21 cellular contexts compared by ENCODE assay signal in genomic region chr6:12294851-12295536, GRCh38. TPM values are rescaled to one million over a fixed set of nuclear protein-coding genes. Genes with fewer than 3 reads are reported as not detected.
DNase-seq lines count a peak whose midpoint lies in the region; ATAC-seq and TF ChIP-seq lines count a peak whose summit lies in the region.
"Had no signal": no experiment of that assay in that cellular context is flagged by ENCODE, and none has a peak within 500 bp of the region (broad histone marks: within the 10 kb centered on the region; RNA-seq: fewer than 3 reads in every experiment).

No MANE protein-coding gene starts in this region.

- ATAC-seq in upper lobe of left lung (ENCODE audit: low FRiP score in 2 of 2), result no peak
- ATAC-seq in naive thymus-derived CD4-positive, alpha-beta T cell, result no peak
- ATAC-seq: activated CD4-positive, alpha-beta T cell treated with anti-CD3 and anti-CD28 coated beads for 36 hours; natural killer cell treated with Interleukin-12 subunit alpha and Interleukin-12 subunit beta and Interleukin-15 and Interleukin-18, amount 100 ng/mL, for 72 hours had no signal

- H3K4me1 ChIP-seq in mucosa of rectum (ENCODE audit: control insufficient read depth in 2 of 2, insufficient read depth in 2 of 2, low read length in 2 of 2) (peaks cover 11 to 13% of the 10 kb centered on the region in 2 donors), upper lobe of left lung (peaks cover 5 to 19% (median 7%) of the 10 kb centered on the region in 4 donors)
- no peaks in the 10 kb centered on the region for H3K4me1 ChIP-seq in naive thymus-derived CD4-positive, alpha-beta T cell (ENCODE audit: control insufficient read depth in 2 of 2, insufficient read depth in 2 of 2, low read length in 2 of 2)
- H3K4me1 ChIP-seq: parathyroid adenoma had no signal

- H3K9me3 ChIP-seq in mucosa of rectum (ENCODE audit: control insufficient read depth in 2 of 2, low read length in 2 of 2), result no peaks in the 10 kb centered on the region
- H3K9me3 ChIP-seq in upper lobe of left lung, result no peaks in the 10 kb centered on the region
- no peaks in the 10 kb centered on the region for H3K9me3 ChIP-seq in naive thymus-derived CD4-positive, alpha-beta T cell (ENCODE audit: control insufficient read depth in 2 of 3, low read length in 3 of 3)
- H3K9me3 ChIP-seq: BLaER1, sigmoid colon had no signal

- 65 to 85% methylated on average over 3 of the region's 3 CpGs for WGBS in upper lobe of left lung, 2 donors

- peaks cover 41% of the 10 kb centered on the region for H3K36me3 Mint-ChIP-seq in HFFc6 (ENCODE audit: low read depth)
- H3K36me3 Mint-ChIP-seq in activated CD4-positive, alpha-beta T cell treated with anti-CD3 and anti-CD28 coated beads, Interleukin-2, amount 10 ng/mL, durations not matched to agents 24 days and 14 days (ENCODE audit: low read depth), result no peaks in the 10 kb centered on the region
- peaks cover 0 to 13% (median 4%) of the 10 kb centered on the region in 5 donors for H3K36me3 Mint-ChIP-seq in naive thymus-derived CD4-positive, alpha-beta T cell
- H3K36me3 Mint-ChIP-seq: activated naive CD8-positive, alpha-beta T cell treated with anti-CD3 and anti-CD28 coated beads, Interleukin-2, amount 10 ng/mL, durations not matched to agents 7 days and 5 days; natural killer cell treated with Interleukin-12 subunit alpha and Interleukin-12 subunit beta and Interleukin-15 and Interleukin-18, amount 100 ng/mL, for 72 hours had no signal

- H3K4me3 ChIP-seq in coronary artery, result no peak overlapping the region
- H3K4me3 ChIP-seq in mucosa of rectum (ENCODE audit: low read length in 2 of 2), result no peak overlapping the region
- H3K4me3 ChIP-seq in upper lobe of left lung, result peak overlapping the region in 2 of 4 donors; percentile 53 to 55
- no peak overlapping the region for H3K4me3 ChIP-seq in naive thymus-derived CD4-positive, alpha-beta T cell (ENCODE audit: low read length)
- H3K4me3 ChIP-seq: BLaER1 had no signal

- H3K9ac ChIP-seq in mucosa of rectum (ENCODE audit: low read depth in 1 of 2, low read length in 2 of 2), result no peak overlapping the region
- H3K9ac ChIP-seq: BLaER1, parathyroid adenoma had no signal

- TF ChIP-seq CTCF in HFFc6 (IDR thresholded peaks at IDR 0.05), result no peak
- no peak for TF ChIP-seq CTCF in coronary artery (IDR thresholded peaks at IDR 0.05)
- no peak for TF ChIP-seq CTCF in upper lobe of left lung (IDR thresholded peaks at IDR 0.05)

- H3K9me3 Mint-ChIP-seq in HFFc6, result no peaks in the 10 kb centered on the region
- H3K9me3 Mint-ChIP-seq in activated CD4-positive, alpha-beta T cell treated with anti-CD3 and anti-CD28 coated beads, Interleukin-2, amount 10 ng/mL, durations not matched to agents 24 days and 14 days, result no peaks in the 10 kb centered on the region
- no peaks in the 10 kb centered on the region for H3K9me3 Mint-ChIP-seq in naive thymus-derived CD4-positive, alpha-beta T cell
- H3K9me3 Mint-ChIP-seq: activated naive CD8-positive, alpha-beta T cell treated with anti-CD3 and anti-CD28 coated beads, Interleukin-2, amount 10 ng/mL, durations not matched to agents 7 days and 5 days; activated T-helper 1 cell treated with anti-CD3 and anti-CD28 coated beads, Interleukin-12 subunit alpha, Interleukin-12 subunit beta, Interleukin-2, Interleukin-4 antibody, amounts not matched to agents 30 ng/mL and 10 ng/mL and 1 ng/mL, durations not matched to agents 14 hours and 24 hours and 36 hours; dendritic cell treated with granulocyte-macrophage colony-stimulating factor and Interleukin-4, amounts not matched to agents 40 ng/mL and 50 ng/mL, for 4 days; memory B cell; natural killer cell treated with Interleukin-12 subunit alpha and Interleukin-12 subunit beta and Interleukin-15 and Interleukin-18, amount 100 ng/mL, for 72 hours had no signal

- peaks cover 72% of the 10 kb centered on the region for H3K4me1 Mint-ChIP-seq in HFFc6 (ENCODE audit: low read depth)
- peaks cover 7% of the 10 kb centered on the region for H3K4me1 Mint-ChIP-seq in activated CD4-positive, alpha-beta T cell treated with anti-CD3 and anti-CD28 coated beads, Interleukin-2, amount 10 ng/mL, durations not matched to agents 24 days and 14 days
- peaks cover 4 to 8% (median 6%) of the 10 kb centered on the region in 7 donors for H3K4me1 Mint-ChIP-seq in naive thymus-derived CD4-positive, alpha-beta T cell

- TF ChIP-seq POLR2A in upper lobe of left lung (IDR thresholded peaks at IDR 0.05), result no peak

- no peak overlapping the region for H3K4me3 Mint-ChIP-seq in HFFc6
- H3K4me3 Mint-ChIP-seq in activated CD4-positive, alpha-beta T cell treated with anti-CD3 and anti-CD28 coated beads, Interleukin-2, amount 10 ng/mL, durations not matched to agents 24 days and 14 days, result no peak overlapping the region
- H3K4me3 Mint-ChIP-seq in naive thymus-derived CD4-positive, alpha-beta T cell, result no peak overlapping the region
- H3K4me3 Mint-ChIP-seq: activated CD4-positive, alpha-beta T cell treated with anti-CD3 and anti-CD28 coated beads for 36 hours; activated naive CD8-positive, alpha-beta T cell treated with anti-CD3 and anti-CD28 coated beads, Interleukin-2, amount 10 ng/mL, durations not matched to agents 7 days and 5 days; activated T-helper 1 cell treated with anti-CD3 and anti-CD28 coated beads, Interleukin-12 subunit alpha, Interleukin-12 subunit beta, Interleukin-2, Interleukin-4 antibody, amounts not matched to agents 30 ng/mL and 10 ng/mL and 1 ng/mL, durations not matched to agents 14 hours and 24 hours and 36 hours; dendritic cell treated with granulocyte-macrophage colony-stimulating factor and Interleukin-4, amounts not matched to agents 40 ng/mL and 50 ng/mL, for 4 days; memory B cell; natural killer cell treated with Interleukin-12 subunit alpha and Interleukin-12 subunit beta and Interleukin-15 and Interleukin-18, amount 100 ng/mL, for 72 hours had no signal

- peaks cover 3% of the 10 kb centered on the region; the same call in 1 of the 2 replicates for H3K27me3 Mint-ChIP-seq in HFFc6 (ENCODE audit: insufficient read depth)
- H3K27me3 Mint-ChIP-seq in activated CD4-positive, alpha-beta T cell treated with anti-CD3 and anti-CD28 coated beads, Interleukin-2, amount 10 ng/mL, durations not matched to agents 24 days and 14 days, result peaks cover 35% of the 10 kb centered on the region
- peaks cover 22 to 36% (median 31%) of the 10 kb centered on the region in 5 donors for H3K27me3 Mint-ChIP-seq in naive thymus-derived CD4-positive, alpha-beta T cell

- no peak for TF ChIP-seq EP300 in upper lobe of left lung (IDR thresholded peaks at IDR 0.05)

- H3K36me3 ChIP-seq in mucosa of rectum (ENCODE audit: control insufficient read depth in 2 of 2, insufficient read depth in 2 of 2, low read length in 2 of 2) (peaks cover 4 to 11% of the 10 kb centered on the region in 2 donors), upper lobe of left lung (peaks cover 0 to 22% (median 0%) of the 10 kb centered on the region in 4 donors)
- no peaks in the 10 kb centered on the region for H3K36me3 ChIP-seq in naive thymus-derived CD4-positive, alpha-beta T cell (ENCODE audit: control insufficient read depth in 2 of 3, insufficient read depth in 3 of 3, low read length in 3 of 3)
- H3K36me3 ChIP-seq: BLaER1, sigmoid colon had no signal

- POLR2A ChIA-PET in naive thymus-derived CD4-positive, alpha-beta T cell (lab: Charles Lee), result no interaction called here

- DNase-seq in HFFc6 (no peak), coronary artery (ENCODE audit: low spot score) (no peak), upper lobe of left lung (no peak), NCI-H1092 treated with DMSO at 0.1 percent for 48 hours (lab: John Stamatoyannopoulos, UW) (no peak)
- DNase-seq in activated CD4-positive, alpha-beta T cell treated with anti-CD3 and anti-CD28 coated beads, Interleukin-2, amount 10 ng/mL, durations not matched to agents 24 days and 14 days, result no peak
- no peak for DNase-seq in naive thymus-derived CD4-positive, alpha-beta T cell
- DNase-seq: activated CD4-positive, alpha-beta T cell treated with anti-CD3 and anti-CD28 coated beads for 36 hours; activated naive CD8-positive, alpha-beta T cell treated with anti-CD3 and anti-CD28 coated beads, Interleukin-2, amount 10 ng/mL, durations not matched to agents 7 days and 5 days; HCEC 1CT; NCI-H1417; NCI-H2107; NCI-H69; Right ventricle myocardium superior; sigmoid colon had no signal

- H3K27me3 ChIP-seq in mucosa of rectum (ENCODE audit: control insufficient read depth in 2 of 2, insufficient read depth in 2 of 2, low read length in 2 of 2) (peaks cover 0 to 5% of the 10 kb centered on the region in 2 donors), upper lobe of left lung (no peaks in the 10 kb centered on the region)
- peaks cover 0 to 3% of the 10 kb centered on the region in 2 donors for H3K27me3 ChIP-seq in naive thymus-derived CD4-positive, alpha-beta T cell (ENCODE audit: control insufficient read depth in 2 of 2, insufficient read depth in 2 of 2, low read length in 2 of 2)
- H3K27me3 ChIP-seq: sigmoid colon had no signal

- intact Hi-C loops in activated CD4-positive, alpha-beta T cell treated with anti-CD3 and anti-CD28 coated beads, Interleukin-2, amount 10 ng/mL, durations not matched to agents 24 days and 14 days (cut with micrococcal nuclease), result no loop called here
- intact Hi-C loops in naive thymus-derived CD4-positive, alpha-beta T cell (cut with micrococcal nuclease), result loop anchor here in 1 of 2 donors (5.0 kb wide), 1 partner anchor 312 kb away; no protein-coding TSS in a partner anchor

- H3K27ac ChIP-seq in coronary artery, result peak overlapping the region; percentile 47 to 54
- peak overlapping the region; percentile 20 to 39 for H3K27ac ChIP-seq in mucosa of rectum (ENCODE audit: low read depth in 2 of 2, low read length in 2 of 2)
- H3K27ac ChIP-seq in upper lobe of left lung, result peak overlapping the region in 3 of 4 donors; percentile 40 to 83 (median 80)
- H3K27ac ChIP-seq in naive thymus-derived CD4-positive, alpha-beta T cell (ENCODE audit: low read depth, low read length), result no peak overlapping the region
- H3K27ac ChIP-seq: BLaER1, parathyroid adenoma, sigmoid colon had no signal

- peak overlapping the region; percentile 94 for H3K27ac Mint-ChIP-seq in HFFc6
- no peak overlapping the region for H3K27ac Mint-ChIP-seq in activated CD4-positive, alpha-beta T cell treated with anti-CD3 and anti-CD28 coated beads, Interleukin-2, amount 10 ng/mL, durations not matched to agents 24 days and 14 days
- H3K27ac Mint-ChIP-seq in naive thymus-derived CD4-positive, alpha-beta T cell, result no peak overlapping the region
- H3K27ac Mint-ChIP-seq: activated CD4-positive, alpha-beta T cell treated with anti-CD3 and anti-CD28 coated beads for 36 hours; activated naive CD8-positive, alpha-beta T cell treated with anti-CD3 and anti-CD28 coated beads, Interleukin-2, amount 10 ng/mL, durations not matched to agents 7 days and 5 days; activated T-helper 1 cell treated with anti-CD3 and anti-CD28 coated beads, Interleukin-12 subunit alpha, Interleukin-12 subunit beta, Interleukin-2, Interleukin-4 antibody, amounts not matched to agents 30 ng/mL and 10 ng/mL and 1 ng/mL, durations not matched to agents 14 hours and 24 hours and 36 hours; dendritic cell treated with granulocyte-macrophage colony-stimulating factor and Interleukin-4, amounts not matched to agents 40 ng/mL and 50 ng/mL, for 4 days; memory B cell; natural killer cell treated with Interleukin-12 subunit alpha and Interleukin-12 subunit beta and Interleukin-15 and Interleukin-18, amount 100 ng/mL, for 72 hours had no signal

- CTCF ChIA-PET in naive thymus-derived CD4-positive, alpha-beta T cell (lab: Charles Lee), result no interaction called here

RNA-seq across cellular contexts. Expression of gene EDN1, which starts 4.8 kb away (rescaled TPM):
- 1 to 10 TPM; 2.6 to 7.4 (median 3.7) TPM for total RNA-seq in HFFc6 (2021; fragmentation: NEBNext Ultra II Directional; extraction: Animal tissue kit (Norgen Biotek cat#: 25700))
- total RNA-seq in upper lobe of left lung, result 10 to 100 TPM in 3 of 6 donors, 1 to 10 TPM in 3; 6.5 to 40.6 (median 18.6) TPM
- total RNA-seq in activated CD4-positive, alpha-beta T cell treated with anti-CD3 and anti-CD28 coated beads, Interleukin-2, amount 10 ng/mL, durations not matched to agents 24 days and 14 days, result 0.26 TPM in 1 of 2 replicates, not detected in the other
- 1 to 10 TPM in 4 of 5 experiments, under 1 TPM in 1; 0.17 to 1.7 (median 1.4) TPM for total RNA-seq in naive thymus-derived CD4-positive, alpha-beta T cell
- polyA plus RNA-seq in naive thymus-derived CD4-positive, alpha-beta T cell, result under 1 TPM in 1 of 2 donors, not detected in 1; 0.12 TPM
- total RNA-seq: activated CD4-positive, alpha-beta T cell treated with anti-CD3 and anti-CD28 coated beads for 36 hours had no signal
